Comparison of ENCODE assay signal across 9 cellular contexts in the genomic region with DNA sequence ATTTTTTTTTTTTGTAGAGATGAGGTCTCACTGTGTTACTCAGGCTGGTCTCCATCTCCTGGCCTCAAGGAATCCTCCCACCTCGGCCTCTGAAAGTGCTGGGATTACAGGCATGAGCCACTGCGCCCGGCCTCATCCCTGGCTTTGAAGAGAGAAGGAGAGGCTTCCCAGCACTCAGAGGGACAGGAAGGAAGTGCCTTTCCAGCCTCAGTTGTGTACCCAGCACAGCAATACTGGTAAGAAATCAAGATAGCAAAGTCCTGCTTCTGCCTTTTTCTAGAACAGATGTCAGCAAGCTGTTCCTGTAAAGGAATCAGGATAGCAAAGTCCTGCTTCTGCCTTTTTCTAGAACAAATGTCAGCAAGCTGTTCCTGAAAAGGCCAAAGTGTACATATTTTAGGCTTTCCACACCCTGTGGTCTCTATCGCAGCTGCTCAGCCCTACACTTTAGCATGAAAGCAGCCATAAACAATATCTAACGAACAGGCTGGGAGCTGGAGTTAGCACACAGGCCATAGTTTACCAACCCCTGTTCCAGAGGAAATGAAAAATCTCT. TPM values are rescaled to one million over a fixed set of nuclear protein-coding genes. Genes with fewer than 3 reads are reported as not detected.
A peak's percentile ranks its signal among the peaks of the same experiment; 100 is the strongest.
DNase-seq lines count a peak whose midpoint lies in the region; ATAC-seq and TF ChIP-seq lines count a peak whose summit lies in the region.
"Had no signal": no experiment of that assay in that cellular context is flagged by ENCODE, and none has a peak within 500 bp of the region (broad histone marks: within the 10 kb centered on the region; RNA-seq: fewer than 3 reads in every experiment).

No MANE protein-coding gene starts in this region.

- H3K4me3 ChIP-seq in fibroblast of mammary gland (ENCODE audit: control insufficient read depth, low read depth, low read length), result no peak overlapping the region

- no peaks in the 10 kb centered on the region for H3K27me3 Mint-ChIP-seq in osteocyte (ENCODE audit: unreplicated experiment)
- peaks cover 22% of the 10 kb centered on the region for H3K27me3 Mint-ChIP-seq in stimulated activated naive CD8-positive, alpha-beta T cell treated with anti-CD3 and anti-CD28 coated beads, Interleukin-15, amount 100 ng/mL, for 72 hours

- H3K9me3 Mint-ChIP-seq in osteocyte (ENCODE audit: unreplicated experiment), result no peaks in the 10 kb centered on the region
- H3K9me3 Mint-ChIP-seq in stimulated activated naive CD8-positive, alpha-beta T cell treated with anti-CD3 and anti-CD28 coated beads, Interleukin-15, amount 100 ng/mL, for 72 hours, result no peaks in the 10 kb centered on the region
- H3K9me3 Mint-ChIP-seq: IgD-negative memory B cell had no signal

- peak overlapping the region; percentile 63 for H3K27ac Mint-ChIP-seq in osteocyte (ENCODE audit: unreplicated experiment)
- H3K27ac Mint-ChIP-seq in stimulated activated naive CD8-positive, alpha-beta T cell treated with anti-CD3 and anti-CD28 coated beads, Interleukin-15, amount 100 ng/mL, for 72 hours, result no peak overlapping the region

- H3K4me3 Mint-ChIP-seq in osteocyte (ENCODE audit: unreplicated experiment), result no peak overlapping the region
- H3K4me3 Mint-ChIP-seq in stimulated activated naive CD8-positive, alpha-beta T cell treated with anti-CD3 and anti-CD28 coated beads, Interleukin-15, amount 100 ng/mL, for 72 hours, result no peak overlapping the region
- H3K4me3 Mint-ChIP-seq: IgD-negative memory B cell had no signal

- H3K4me1 Mint-ChIP-seq in osteocyte (ENCODE audit: unreplicated experiment), result peaks cover 53% of the 10 kb centered on the region
- peaks cover 5% of the 10 kb centered on the region for H3K4me1 Mint-ChIP-seq in stimulated activated naive CD8-positive, alpha-beta T cell treated with anti-CD3 and anti-CD28 coated beads, Interleukin-15, amount 100 ng/mL, for 72 hours
- H3K4me1 Mint-ChIP-seq: IgD-negative memory B cell had no signal

- TF ChIP-seq CTCF in fibroblast of mammary gland (conservative IDR thresholded peaks at IDR 0.05; ENCODE audit: control insufficient read depth, insufficient read depth, low read depth, low read length), result no peak
- no peak for TF ChIP-seq CTCF in osteocyte (IDR thresholded peaks at IDR 0.05)

- H3K36me3 Mint-ChIP-seq in osteocyte (ENCODE audit: unreplicated experiment), result no peaks in the 10 kb centered on the region
- H3K36me3 Mint-ChIP-seq: IgD-negative memory B cell had no signal

- in situ Hi-C loops in G401 (cut with HindIII; ENCODE audit: low sequenced_read_pairs), result no loop called here

- no peak for ATAC-seq in stimulated activated naive CD8-positive, alpha-beta T cell treated with anti-CD3 and anti-CD28 coated beads, Interleukin-15, amount 100 ng/mL, for 72 hours
- ATAC-seq in HG02870 (IDR thresholded peaks at IDR 0.05; ENCODE audit: unreplicated experiment), result no peak

- peak; percentile 81 for DNase-seq in LHCN-M2 (ENCODE audit: low read depth)
- peak; percentile 60 for DNase-seq in fibroblast of mammary gland (ENCODE audit: low read depth)
- no peak for DNase-seq in osteocyte (ENCODE audit: extremely low spot score, unreplicated experiment)
- no peak for DNase-seq in G401 (ENCODE audit: low spot score)
- no peak for DNase-seq in stimulated activated naive CD8-positive, alpha-beta T cell treated with anti-CD3 and anti-CD28 coated beads, Interleukin-15, amount 100 ng/mL, for 72 hours
- DNase-seq: stimulated activated CD8-positive, alpha-beta memory T cell treated with anti-CD3 and anti-CD28 coated beads, Interleukin-4, amount 100 ng/mL, for 48 hours had no signal

RNA-seq across cellular contexts. Expression of a gene that starts 6.3 kb away (rescaled TPM):
- total RNA-seq in LHCN-M2 (2014; rRNA removed), result 7.2 and 10.3 TPM in 2 replicates
- polyA plus RNA-seq in LHCN-M2 (2012), result 8.0 TPM
- total RNA-seq in osteocyte, result 195 and 211 TPM in 2 replicates
- total RNA-seq in G401 (2014; rRNA removed; shearing (Covaris generic)), result 129 and 156 TPM in 2 replicates

RNA-seq across cellular contexts. Expression of a gene that starts 16.2 kb away (rescaled TPM):
- 10.2 and 13.6 TPM in 2 replicates for total RNA-seq in LHCN-M2 (2014; rRNA removed)
- polyA plus RNA-seq in LHCN-M2 (2012), result 25.7 TPM
- 34.6 and 42.1 TPM in 2 replicates for total RNA-seq in osteocyte
- 11.6 and 17.7 TPM in 2 replicates for total RNA-seq in G401 (2014; rRNA removed; shearing (Covaris generic))

RNA-seq across cellular contexts. Expression of a gene that starts 27.1 kb away (rescaled TPM):
- 118 and 180 TPM in 2 replicates for total RNA-seq in LHCN-M2 (2014; rRNA removed)
- polyA plus RNA-seq in LHCN-M2 (2012), result 196 TPM
- 310 and 318 TPM in 2 replicates for total RNA-seq in osteocyte
- total RNA-seq in G401 (2014; rRNA removed; shearing (Covaris generic)), result 20.7 and 28.9 TPM in 2 replicates

RNA-seq across cellular contexts. Expression of a gene that starts 27.3 kb away (rescaled TPM):
- total RNA-seq in LHCN-M2 (2014; rRNA removed) (5.4 and 9.0 TPM in 2 replicates), osteocyte (7.3 and 7.4 TPM in 2 replicates)
- 3.5 TPM for polyA plus RNA-seq in LHCN-M2 (2012)
- total RNA-seq in G401 (2014; rRNA removed; shearing (Covaris generic)), result 6.6 and 7.0 TPM in 2 replicates

RNA-seq across cellular contexts. Expression of a gene that starts 30.8 kb away (rescaled TPM):
- 0.69 and 4.1 TPM in 2 replicates for total RNA-seq in LHCN-M2 (2014; rRNA removed)
- 0.41 TPM for polyA plus RNA-seq in LHCN-M2 (2012)
- 2.9 TPM in 2 replicates for total RNA-seq in osteocyte
- total RNA-seq in G401 (2014; rRNA removed; shearing (Covaris generic)), result 1.0 TPM in 1 of 2 replicates, not detected in the other
- total RNA-seq: NCI-H460 had no signal
- polyA plus RNA-seq: IgD-negative memory B cell had no signal

Comparison
In these comparisons a context has a peak if more than half of its experiments do, and no peak if none do; other contexts are left out.
1. DNase-seq: peak in LHCN-M2 (single experiment) and fibroblast of mammary gland (single experiment); none in osteocyte (single experiment), G401 (single experiment) and stimulated activated naive CD8-positive, alpha-beta T cell treated with anti-CD3 and anti-CD28 coated beads, Interleukin-15, amount 100 ng/mL, for 72 hours (0 of 2).
2. RNA of a gene that starts 6.3 kb away (total RNA-seq): 195 to 211 TPM in osteocyte and 129 to 156 TPM in G401; 7.2 to 10.3 TPM in LHCN-M2; every median in the first group is over 10 times any median in the second.